16 cellular contexts compared by ENCODE assay signal in the genomic region with DNA sequence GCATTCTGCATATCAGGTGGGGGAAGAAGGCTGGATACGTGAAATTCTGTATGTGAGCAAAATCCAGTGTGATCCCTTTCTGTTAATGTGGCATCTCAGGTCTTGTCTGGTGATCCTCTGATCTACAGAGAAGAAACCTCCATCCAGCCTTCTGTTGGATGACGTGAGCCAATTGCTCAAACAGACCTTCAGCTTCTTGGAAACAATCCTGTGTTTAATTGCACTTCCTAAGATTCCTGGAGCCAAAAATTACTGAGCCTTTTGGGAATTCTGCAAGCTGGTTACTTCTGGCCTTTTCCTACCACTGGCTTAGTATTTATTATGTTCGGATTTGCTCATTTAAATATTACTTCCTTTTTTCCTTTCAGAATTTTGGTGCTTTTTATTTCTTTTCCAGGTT. TPM values are rescaled to one million over a fixed set of nuclear protein-coding genes. Genes with fewer than 3 reads are reported as not detected.
A peak's percentile ranks its signal among the peaks of the same experiment; 100 is the strongest.
DNase-seq lines count a peak whose midpoint lies in the region; ATAC-seq and TF ChIP-seq lines count a peak whose summit lies in the region.
"Had no signal": no experiment of that assay in that cellular context is flagged by ENCODE, and none has a peak within 500 bp of the region (broad histone marks: within the 10 kb centered on the region; RNA-seq: fewer than 3 reads in every experiment).

No MANE protein-coding gene starts in this region.

- no peaks in the 10 kb centered on the region for H3K79me2 ChIP-seq in osteoblast (ENCODE audit: insufficient read depth, low read length)

- no peak for ATAC-seq in left ventricle myocardium superior
- ATAC-seq in GM18519 (IDR thresholded peaks at IDR 0.05; ENCODE audit: low FRiP score, unreplicated experiment) = no peak
- ATAC-seq: HepG2 had no signal

- H3K36me3 ChIP-seq in right atrium auricular region (no peaks in the 10 kb centered on the region), osteoblast (ENCODE audit: insufficient read depth, low read length) (no peaks in the 10 kb centered on the region)
- H3K36me3 ChIP-seq: BLaER1 treated with 17β-estradiol and CSF1 and Interleukin-3, amounts not matched to agents 10 nM and 100 nM; HAP-1 had no signal

- TF ChIP-seq CTCF in right atrium auricular region (IDR thresholded peaks at IDR 0.05) (no peak), osteoblast (IDR thresholded peaks at IDR 0.05; ENCODE audit: extremely low read depth, low read depth, low read length) (no peak), GM10248 (IDR thresholded peaks at IDR 0.05; ENCODE audit: control extremely low read depth, extremely low read depth, low read depth, missing control alignments) (no peak)

- H3K4me3 ChIP-seq in right atrium auricular region (no peak overlapping the region), osteoblast (ENCODE audit: insufficient read depth, low read length) (no peak overlapping the region)
- H3K4me3 ChIP-seq: BLaER1 treated with 17β-estradiol and CSF1 and Interleukin-3, amounts not matched to agents 10 nM and 100 nM; GM23248; HAP-1 had no signal

- DNase-seq in right atrium auricular region (ENCODE audit: low spot score) = peak; percentile 43
- DNase-seq in left ventricle myocardium superior = no peak
- DNase-seq in fibroblast of gingiva (ENCODE audit: low read depth) = peak; percentile 4
- DNase-seq in osteoblast (ENCODE audit: insufficient read length, low spot score, missing footprints) = no peak
- no peak for DNase-seq in DMS53 (lab: John Stamatoyannopoulos, UW)
- no peak for DNase-seq in GM10248 (ENCODE audit: extremely low spot score)
- DNase-seq: CD4-positive, CD25-positive, alpha-beta regulatory T cell; DMS79 treated with DMSO at 0.1 percent for 48 hours; EL; GM23248 had no signal

- intact Hi-C loops in left ventricle myocardium superior (cut with micrococcal nuclease) = no loop called here

- no peaks in the 10 kb centered on the region for H3K27me3 ChIP-seq in right atrium auricular region
- no peaks in the 10 kb centered on the region for H3K27me3 ChIP-seq in osteoblast (ENCODE audit: insufficient read depth, low read length)
- H3K27me3 ChIP-seq: BLaER1 treated with 17β-estradiol and CSF1 and Interleukin-3, amounts not matched to agents 10 nM and 100 nM had no signal

- no peaks in the 10 kb centered on the region for H3K9me3 ChIP-seq in right atrium auricular region
- no peaks in the 10 kb centered on the region for H3K9me3 ChIP-seq in osteoblast (ENCODE audit: low read depth, low read length)
- H3K9me3 ChIP-seq: BLaER1 treated with 17β-estradiol and CSF1 and Interleukin-3, amounts not matched to agents 10 nM and 100 nM; HAP-1 had no signal

- POLR2A ChIA-PET in GM10248 (lab: Yijun Ruan, JAX) = no interaction called here

- CTCF ChIA-PET in GM10248 (lab: Yijun Ruan, JAX) = no interaction called here

- no peak overlapping the region for H3K27ac ChIP-seq in right atrium auricular region
- no peak overlapping the region for H3K27ac ChIP-seq in osteoblast (ENCODE audit: low read depth, low read length)
- H3K27ac ChIP-seq: 22Rv1; BLaER1 treated with 17β-estradiol and CSF1 and Interleukin-3, amounts not matched to agents 10 nM and 100 nM; GM23248 had no signal

- H3K4me2 ChIP-seq in osteoblast (ENCODE audit: insufficient read depth, low read length) = no peak overlapping the region
- H3K4me2 ChIP-seq: BLaER1 treated with 17β-estradiol and CSF1 and Interleukin-3, amounts not matched to agents 10 nM and 100 nM had no signal

- peak overlapping the region; percentile 16 for H2AFZ ChIP-seq in osteoblast (ENCODE audit: low read length)
- H2AFZ ChIP-seq: GM23248 had no signal

- no peaks in the 10 kb centered on the region for H4K20me1 ChIP-seq in osteoblast (ENCODE audit: insufficient read depth, low read length)
- H4K20me1 ChIP-seq: BLaER1 treated with 17β-estradiol and CSF1 and Interleukin-3, amounts not matched to agents 10 nM and 100 nM had no signal

- H3K4me1 ChIP-seq in right atrium auricular region (no peaks in the 10 kb centered on the region), osteoblast (ENCODE audit: insufficient read depth, low read length) (peaks cover 1% of the 10 kb centered on the region)
- H3K4me1 ChIP-seq: BLaER1 treated with 17β-estradiol and CSF1 and Interleukin-3, amounts not matched to agents 10 nM and 100 nM; HAP-1 had no signal

RNA-seq across cellular contexts. Expression of gene TRIML1, which starts 51.2 kb away (rescaled TPM):
- total RNA-seq in right atrium auricular region (not detected), left ventricle myocardium superior (not detected), osteoblast (not detected in 2 replicates)
- total RNA-seq: A673; CD4-positive, CD25-positive, alpha-beta regulatory T cell; GM23248; HepG2 had no signal

Comparison
In these comparisons a context has a peak if more than half of its experiments do, and no peak if none do; other contexts are left out.
1. DNase-seq: peak in right atrium auricular region (single experiment) and fibroblast of gingiva (single experiment); none in left ventricle myocardium superior (single experiment), osteoblast (single experiment), DMS53 (single experiment) and GM10248 (single experiment).